ENCODE assay signal across 19 cellular contexts in the genomic region with DNA sequence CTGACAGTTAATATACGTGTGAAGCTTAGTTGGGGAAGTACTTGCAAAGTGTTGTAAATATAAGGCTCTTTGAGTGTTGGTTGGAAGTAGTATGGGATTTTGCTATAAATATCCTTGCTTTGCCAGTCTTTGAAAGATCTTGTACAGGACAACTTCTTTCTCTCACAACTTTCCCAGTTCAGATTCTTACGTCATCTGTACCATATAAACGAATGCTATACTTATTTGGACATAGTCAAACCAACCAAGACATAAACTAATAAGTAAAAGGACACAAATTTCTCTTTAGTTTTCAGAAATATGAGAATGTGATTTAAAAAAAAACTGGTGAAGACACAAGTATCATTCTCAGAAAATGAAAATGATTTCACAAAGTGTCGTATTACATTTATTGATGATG.
A peak's percentile ranks its signal among the peaks of the same experiment; 100 is the strongest.
DNase-seq lines count a peak whose midpoint lies in the region; ATAC-seq, FAIRE-seq and TF ChIP-seq lines count a peak whose summit lies in the region.
"Had no signal": no experiment of that assay in that cellular context is flagged by ENCODE, and none has a peak within 500 bp of the region (broad histone marks: within the 10 kb centered on the region; RNA-seq: fewer than 3 reads in every experiment).

No MANE protein-coding gene starts in this region.

- no TSS peak for BruUV-seq in HepG2 (replicated peaks; lab: Mats Ljungman, UMichigan)

- H3K23ac ChIP-seq in neuronal stem cell (ENCODE audit: low read depth, low read length, poor library complexity) = no peak overlapping the region

- H3K4me2 ChIP-seq in HepG2 (ENCODE audit: low read depth, low read length) = no peak overlapping the region
- no peak overlapping the region for H3K4me2 ChIP-seq in neuronal stem cell (ENCODE audit: insufficient read depth, low read length, poor library complexity, severe bottlenecking)
- H3K4me2 ChIP-seq: A549; BLaER1 treated with 17β-estradiol and CSF1 and Interleukin-3, amounts not matched to agents 10 nM and 100 nM had no signal

- FAIRE-seq in HepG2 (lab: Jason Lieb, UNC) = no peak
- FAIRE-seq: A549, D721Med, GM12891, GM18507 had no signal

- H3K4me3 ChIP-seq in HepG2 (replicated peaks in 1 of 3; ENCODE audit: insufficient read depth in 1 of 3, low read depth in 2 of 3, low read length in 3 of 3) = no peak overlapping the region
- no peak overlapping the region for H3K4me3 ChIP-seq in right lobe of liver
- no peak overlapping the region for H3K4me3 ChIP-seq in neuronal stem cell (ENCODE audit: low read length in 2 of 2)
- H3K4me3 ChIP-seq: A549; BLaER1 treated with 17β-estradiol and CSF1 and Interleukin-3, amounts not matched to agents 10 nM and 100 nM had no signal

- no peak overlapping the region for H2AK5ac ChIP-seq in neuronal stem cell (ENCODE audit: low read depth, low read length)

- H2AFZ ChIP-seq in HepG2 (ENCODE audit: low read length) (no peak overlapping the region), neuronal stem cell (ENCODE audit: low read length) (peak overlapping the region; percentile 7)

- in situ Hi-C loops in HepG2 (cut with HindIII; ENCODE audit: extremely low pct_ligation_motif_present, low pct_unique_long_range_greater_than_20kb) = no loop called here

- POLR2A ChIA-PET in HepG2 (lab: Yijun Ruan, JAX) = no interaction called here

- no peak overlapping the region for H2BK15ac ChIP-seq in neuronal stem cell (ENCODE audit: low read length)

- no peaks in the 10 kb centered on the region for H3K79me1 ChIP-seq in neuronal stem cell (ENCODE audit: low read depth, low read length)

- 16% methylated on average over 4 of the region's 4 CpGs for WGBS in HepG2 (ENCODE audit: low lambda C conversion rate)
- WGBS in right lobe of liver (ENCODE audit: insufficient coverage, low coverage, low lambda C conversion rate, missing lambda C conversion rate) = 65% methylated on average over 4 of the region's 4 CpGs
- no CpG with 5 or more reads among the region's 4 CpGs for WGBS in neuronal stem cell (ENCODE audit: extremely low coverage in 2 of 2, insufficient read length in 2 of 2, insufficient replicate concordance in 1 of 2), 2 donors

- no peak overlapping the region for H4K8ac ChIP-seq in neuronal stem cell (ENCODE audit: low read depth, low read length)

- no peak overlapping the region for H3K18ac ChIP-seq in neuronal stem cell (ENCODE audit: low read length)

- H3K79me2 ChIP-seq in HepG2 (ENCODE audit: insufficient read depth, low read length) = no peaks in the 10 kb centered on the region

- H2BK120ac ChIP-seq in neuronal stem cell (ENCODE audit: low read depth, low read length) = no peak overlapping the region

- H3K36me3 ChIP-seq in HepG2 (replicated peaks in 1 of 2; ENCODE audit: control insufficient read depth in 1 of 2, insufficient read depth in 2 of 2, low read length in 2 of 2) (no peaks in the 10 kb centered on the region), right lobe of liver (no peaks in the 10 kb centered on the region), neuronal stem cell (replicated peaks in 1 of 2; ENCODE audit: control insufficient read depth in 2 of 2, insufficient read depth in 2 of 2, low read length in 2 of 2) (no peaks in the 10 kb centered on the region)
- H3K36me3 ChIP-seq: BLaER1 treated with 17β-estradiol and CSF1 and Interleukin-3, amounts not matched to agents 10 nM and 100 nM had no signal

- no peak overlapping the region for H3K27ac ChIP-seq in HepG2 (ENCODE audit: extremely low read length, insufficient read depth, low read length)
- H3K27ac ChIP-seq in right lobe of liver = no peak overlapping the region
- H3K27ac ChIP-seq in neuronal stem cell (replicated peaks; ENCODE audit: low read length) = no peak overlapping the region
- H3K27ac ChIP-seq: 22Rv1; A549; BLaER1 treated with 17β-estradiol and CSF1 and Interleukin-3, amounts not matched to agents 10 nM and 100 nM; C4-2B had no signal

- H4K20me1 ChIP-seq in HepG2 (ENCODE audit: insufficient read depth, low read length) = no peaks in the 10 kb centered on the region
- H4K20me1 ChIP-seq: BLaER1 treated with 17β-estradiol and CSF1 and Interleukin-3, amounts not matched to agents 10 nM and 100 nM had no signal

- CTCF ChIA-PET in HepG2 (lab: Yijun Ruan, JAX; ENCODE audit: low intra/inter-chr PET ratio, low total read pairs) = no interaction called here

- H3K4me1 ChIP-seq in HepG2 (ENCODE audit: insufficient read depth, low read length) (no peaks in the 10 kb centered on the region), right lobe of liver (no peaks in the 10 kb centered on the region), neuronal stem cell (ENCODE audit: control insufficient read depth in 2 of 2, insufficient read depth in 1 of 2, low read depth in 1 of 2, low read length in 2 of 2) (no peaks in the 10 kb centered on the region)
- H3K4me1 ChIP-seq: A549; BLaER1 treated with 17β-estradiol and CSF1 and Interleukin-3, amounts not matched to agents 10 nM and 100 nM; Caco-2 had no signal

- no peak overlapping the region for H4K91ac ChIP-seq in neuronal stem cell (ENCODE audit: low read depth, low read length, poor library complexity)

- TF ChIP-seq RAD21 in HepG2 (CRISPR knock-in tag; IDR thresholded peaks at IDR 0.05) = no peak

- no peak overlapping the region for H3K4ac ChIP-seq in neuronal stem cell (ENCODE audit: low read length)

- intact Hi-C loops in HepG2 (cut with micrococcal nuclease; ENCODE audit: unreplicated experiment) = no loop called here
- intact Hi-C loops in right lobe of liver (cut with DNase I) = no loop called here

- ATAC-seq in HepG2 (no peak), right lobe of liver (no peak), HG02623 (IDR thresholded peaks at IDR 0.05; ENCODE audit: unreplicated experiment) (no peak), GM18498 (IDR thresholded peaks at IDR 0.05; ENCODE audit: unreplicated experiment) (no peak)
- ATAC-seq: A549; CD8-positive, alpha-beta T cell had no signal

- DNase-seq in HepG2 (ENCODE audit: low spot score) (no peak), right lobe of liver (no peak), neuronal stem cell (ENCODE audit: low spot score) (no peak)
- DNase-seq: AML-193; Caco-2; Calu3; CD4-positive, alpha-beta T cell; CD8-positive, alpha-beta T cell; DMS79 treated with DMSO at 0.1 percent for 48 hours; GF-D8 had no signal

- no peaks in the 10 kb centered on the region for H3K27me3 ChIP-seq in HepG2 (ENCODE audit: control insufficient read depth in 1 of 2, insufficient read depth in 2 of 2, low read length in 2 of 2)
- no peaks in the 10 kb centered on the region for H3K27me3 ChIP-seq in right lobe of liver
- no peaks in the 10 kb centered on the region for H3K27me3 ChIP-seq in neuronal stem cell (ENCODE audit: control insufficient read depth in 3 of 3, insufficient read depth in 3 of 3, low read depth in 1 of 3, low read length in 3 of 3)
- H3K27me3 ChIP-seq: BLaER1 treated with 17β-estradiol and CSF1 and Interleukin-3, amounts not matched to agents 10 nM and 100 nM had no signal

- no peak overlapping the region for H3K14ac ChIP-seq in neuronal stem cell (ENCODE audit: low read length)

- H3K9ac ChIP-seq in HepG2 (ENCODE audit: insufficient read depth, low read depth, low read length) = no peak overlapping the region
- no peak overlapping the region for H3K9ac ChIP-seq in neuronal stem cell (ENCODE audit: low read depth, low read length, poor library complexity)
- H3K9ac ChIP-seq: BLaER1 treated with 17β-estradiol and CSF1 and Interleukin-3, amounts not matched to agents 10 nM and 100 nM had no signal

- no peak overlapping the region for H2BK5ac ChIP-seq in neuronal stem cell (ENCODE audit: low read length)

- peaks cover 85% of the 10 kb centered on the region for H3K9me3 ChIP-seq in HepG2 (ENCODE audit: low read length)
- no peaks in the 10 kb centered on the region for H3K9me3 ChIP-seq in right lobe of liver
- H3K9me3 ChIP-seq in neuronal stem cell (replicated peaks in 1 of 2; ENCODE audit: control insufficient read depth in 2 of 2, insufficient read depth in 1 of 2, low read depth in 1 of 2, low read length in 2 of 2) = no peaks in the 10 kb centered on the region
- H3K9me3 ChIP-seq: A549, Caco-2 had no signal

- TF ChIP-seq POLR2A in HepG2 (IDR thresholded peaks at IDR 0.05; ENCODE audit: insufficient read depth in 1 of 2, low read depth in 2 of 2, low read length in 2 of 2) = no peak
- TF ChIP-seq POLR2A in right lobe of liver (IDR thresholded peaks at IDR 0.05) = no peak

- TF ChIP-seq CTCF in HepG2 (CRISPR knock-in tag; IDR thresholded peaks at IDR 0.05) (no peak), right lobe of liver (IDR thresholded peaks at IDR 0.05) (no peak)

- TF ChIP-seq EP300 in HepG2 (IDR thresholded peaks at IDR 0.05; ENCODE audit: low read depth in 2 of 2, low read length in 2 of 2) (no peak), HepG2 (CRISPR knock-in tag; IDR thresholded peaks at IDR 0.05; ENCODE audit: borderline replicate concordance) (no peak)

- no peak overlapping the region for H2BK12ac ChIP-seq in neuronal stem cell (ENCODE audit: low read length)

TF ChIP-seq in HepG2, 621 proteins besides CTCF, POLR2A, EP300 and RAD21:
- TF ChIP-seq ZNF781 (CRISPR knock-in tag; IDR thresholded peaks at IDR 0.05; ENCODE audit: borderline replicate concordance, not compliant biosample characterization) (no peak), SETDB1 (CRISPR knock-in tag; IDR thresholded peaks at IDR 0.05; ENCODE audit: borderline replicate concordance) (no peak), CHCHD3 (CRISPR knock-in tag; IDR thresholded peaks at IDR 0.05) (no peak), ZNF670 (CRISPR knock-in tag; IDR thresholded peaks at IDR 0.05; ENCODE audit: borderline replicate concordance) (no peak), IRF2 (CRISPR knock-in tag; IDR thresholded peaks at IDR 0.05) (no peak), HNRNPL (IDR thresholded peaks at IDR 0.05; ENCODE audit: low read depth, low read length) (no peak), GATA4 (IDR thresholded peaks at IDR 0.05; ENCODE audit: borderline replicate concordance, low read depth) (no peak), CREB1 (IDR thresholded peaks at IDR 0.05) (peak; percentile 63), CREB1 (CRISPR knock-in tag; IDR thresholded peaks at IDR 0.05) (no peak), ATF7 (IDR thresholded peaks at IDR 0.05) (peak; percentile 83), ATF7 (CRISPR knock-in tag; IDR thresholded peaks at IDR 0.05) (no peak), KDM4B (CRISPR knock-in tag; IDR thresholded peaks at IDR 0.05) (no peak)
